Comparison of ENCODE assay signal across 9 cellular contexts in genomic region chr21:41766883-41767605, GRCh38. TPM values are rescaled to one million over a fixed set of nuclear protein-coding genes. Genes with fewer than 3 reads are reported as not detected.
DNase-seq lines count a peak whose midpoint lies in the region; ATAC-seq and TF ChIP-seq lines count a peak whose summit lies in the region.
"Had no signal": no experiment of that assay in that cellular context is flagged by ENCODE, and none has a peak within 500 bp of the region (broad histone marks: within the 10 kb centered on the region; RNA-seq: fewer than 3 reads in every experiment).

RIPK4 (minus strand) TSS chr21:41767052; CDS start chr21:41767041, 11 bp downstream.

- TF ChIP-seq CTCF in PC-9 (conservative IDR thresholded peaks at IDR 0.05) (no peak), spleen (IDR thresholded peaks at IDR 0.05 in 8 of 11, conservative IDR thresholded peaks at IDR 0.05 in 3 of 11) (no peak)

- H3K27ac Mint-ChIP-seq in CD4-positive, CD25-positive, alpha-beta regulatory T cell, result peak within 1 kb of the TSS in 2 of 3 donors; percentile 27 to 47

- CTCF ChIA-PET in PC-9 (lab: Charles Lee), result no interaction called here

- peaks cover 9 to 38% (median 17%) of the 10 kb centered on the region in 4 donors for H3K4me1 Mint-ChIP-seq in CD4-positive, CD25-positive, alpha-beta regulatory T cell

- H4K20me1 ChIP-seq in PC-9 (ENCODE audit: insufficient read depth), result peaks cover 46% of the 10 kb centered on the region

- peaks cover 0 to 2% (median 0%) of the 10 kb centered on the region in 7 donors for H3K9me3 Mint-ChIP-seq in CD4-positive, CD25-positive, alpha-beta regulatory T cell

- peak within 1 kb of the TSS; percentile 79 to 91 (median 84) for H3K4me3 Mint-ChIP-seq in CD4-positive, CD25-positive, alpha-beta regulatory T cell

- H3K27ac ChIP-seq in CD4-positive, CD25-positive, alpha-beta regulatory T cell (ENCODE audit: insufficient read depth, low read length, poor library complexity, severe bottlenecking), result no peak within 1 kb of the TSS
- peak within 1 kb of the TSS; percentile 99 for H3K27ac ChIP-seq in PC-9
- no peak within 1 kb of the TSS for H3K27ac ChIP-seq in right cardiac atrium (ENCODE audit: low read length)
- no peak within 1 kb of the TSS for H3K27ac ChIP-seq in spleen

- POLR2A ChIA-PET in PC-9 (lab: Charles Lee; ENCODE audit: unreplicated experiment), result interaction anchor here (0.6 to 0.7 kb wide), 9 partner anchors 15 to 513 kb away, joined by 3 to 23 read pairs (median 9); no protein-coding TSS in a partner anchor

- BruUV-seq in PC-9 (replicated peaks; lab: Mats Ljungman, UMichigan), result TSS peak; percentile 60

- DNase-seq in CD4-positive, CD25-positive, alpha-beta regulatory T cell, result peak; percentile 40 to 67 (median 45)
- peak; percentile 83 to 84 for DNase-seq in PC-9
- peak; percentile 8 for DNase-seq in activated gamma-delta T cell treated with anti-CD3 and anti-CD28 coated beads, Interleukin-2, amount 50 U/mL, for 16 hours (ENCODE audit: low read depth)
- DNase-seq in right cardiac atrium, result peak in 2 of 3 donors; percentile 66 to 74
- DNase-seq in spleen, result no peak
- no peak for DNase-seq in GOT3 (lab: John Stamatoyannopoulos, UW)
- DNase-seq in dedifferentiated amniotic fluid mesenchymal stem cell (ENCODE audit: extremely low spot score), result no peak

- no peaks in the 10 kb centered on the region for H3K9me3 ChIP-seq in CD4-positive, CD25-positive, alpha-beta regulatory T cell (ENCODE audit: control insufficient read depth in 2 of 2, low read length in 2 of 2)
- H3K9me3 ChIP-seq in PC-9 (ENCODE audit: insufficient read depth, low read depth) (no peaks in the 10 kb centered on the region), right cardiac atrium (ENCODE audit: control insufficient read depth, low read length) (no peaks in the 10 kb centered on the region), spleen (peaks cover 0 to 3% (median 0%) of the 10 kb centered on the region in 8 donors)

- no peaks in the 10 kb centered on the region for H3K36me3 Mint-ChIP-seq in CD4-positive, CD25-positive, alpha-beta regulatory T cell

- no peaks in the 10 kb centered on the region for H3K9me2 ChIP-seq in PC-9 (ENCODE audit: insufficient read depth)

- peaks cover 32% of the 10 kb centered on the region for H3K4me1 ChIP-seq in CD4-positive, CD25-positive, alpha-beta regulatory T cell (ENCODE audit: control insufficient read depth, insufficient read depth, low read length, poor library complexity, severe bottlenecking)
- H3K4me1 ChIP-seq in PC-9 (replicated peaks; ENCODE audit: insufficient read depth), result peaks cover 12% of the 10 kb centered on the region
- peaks cover 2% of the 10 kb centered on the region for H3K4me1 ChIP-seq in right cardiac atrium (ENCODE audit: control insufficient read depth, insufficient read depth, low read length)
- H3K4me1 ChIP-seq in spleen, result peaks cover 17 to 53% (median 37%) of the 10 kb centered on the region in 6 donors

- H2AFZ ChIP-seq in PC-9, result no peak within 1 kb of the TSS

- peaks cover 26% of the 10 kb centered on the region for H3K27me3 ChIP-seq in CD4-positive, CD25-positive, alpha-beta regulatory T cell (ENCODE audit: control insufficient read depth, insufficient read depth, low read length)
- H3K27me3 ChIP-seq in PC-9 (ENCODE audit: insufficient read depth, low read depth) (no peaks in the 10 kb centered on the region), right cardiac atrium (ENCODE audit: control insufficient read depth, insufficient read depth) (no peaks in the 10 kb centered on the region), spleen (replicated peaks in 1 of 7) (peaks cover 0 to 100% (median 77%) of the 10 kb centered on the region in 7 donors)

- TF ChIP-seq POLR2A in spleen (IDR thresholded peaks at IDR 0.05), result no peak

- no peaks in the 10 kb centered on the region for H3K36me3 ChIP-seq in CD4-positive, CD25-positive, alpha-beta regulatory T cell (ENCODE audit: control insufficient read depth, insufficient read depth, low read length)
- H3K36me3 ChIP-seq in PC-9 (ENCODE audit: low read depth), result peaks cover 39% of the 10 kb centered on the region
- H3K36me3 ChIP-seq in spleen, result no peaks in the 10 kb centered on the region

- intact Hi-C loops in PC-9 (cut with micrococcal nuclease; ENCODE audit: unreplicated experiment), result loop anchor here (1.0 to 2.0 kb wide), 2 partner anchors 50 to 88 kb away; no protein-coding TSS in a partner anchor
- intact Hi-C loops in right cardiac atrium (cut with DNase I), result loop anchor here in 1 of 4 donors (10.0 kb wide), 1 partner anchor 122 kb away; no protein-coding TSS in a partner anchor
- intact Hi-C loops in spleen (cut with DNase I; ENCODE audit: low total_unique reads), result no loop called here

- peak within 1 kb of the TSS; percentile 74 for H3K4me3 ChIP-seq in CD4-positive, CD25-positive, alpha-beta regulatory T cell (ENCODE audit: low read depth, low read length)
- H3K4me3 ChIP-seq in PC-9 (peak within 1 kb of the TSS; percentile 100), right cardiac atrium (ENCODE audit: low read length) (peak within 1 kb of the TSS; percentile 44), spleen (peak within 1 kb of the TSS in 7 of 8 donors; percentile 9 to 65 (median 22))

- peak; percentile 29 to 66 for ATAC-seq in CD4-positive, CD25-positive, alpha-beta regulatory T cell (ENCODE audit: low read depth in 2 of 2)
- peak; percentile 58 for ATAC-seq in HG02588 (IDR thresholded peaks at IDR 0.05; ENCODE audit: unreplicated experiment)
- peak; percentile 41 to 46 for ATAC-seq in right cardiac atrium

- peaks cover 49% of the 10 kb centered on the region for H3F3A ChIP-seq in PC-9 (ENCODE audit: insufficient read depth, low read depth)

- H3K27me3 Mint-ChIP-seq in CD4-positive, CD25-positive, alpha-beta regulatory T cell, result peaks cover 63% of the 10 kb centered on the region

- H3K4me2 ChIP-seq in PC-9, result peak within 1 kb of the TSS; percentile 96

- peaks cover 67% of the 10 kb centered on the region for H3K79me2 ChIP-seq in PC-9 (ENCODE audit: low read depth)

- WGBS in right cardiac atrium, result 5% methylated on average over 53 of the region's 53 CpGs
- WGBS in spleen, 5 donors, result 3 to 7% (median 5%) methylated on average over 18 to 53 of the region's 53 CpGs

RNA-seq across cellular contexts. Expression of gene RIPK4, which starts in this region (rescaled TPM):
- total RNA-seq in CD4-positive, CD25-positive, alpha-beta regulatory T cell, result 0.52 TPM
- polyA plus RNA-seq in CD4-positive, CD25-positive, alpha-beta regulatory T cell, result under 1 TPM in 2 of 4 donors, not detected in 2; 0.39 to 0.41 TPM
- total RNA-seq in PC-9 (2021), result 30.1 and 39.3 TPM in 2 replicates
- total RNA-seq in right cardiac atrium, result 1 to 10 TPM in 1 of 4 donors, under 1 TPM in 3; 0.86 to 1.2 (median 0.92) TPM
- 0.70 TPM for polyA plus RNA-seq in right cardiac atrium
- not detected for total RNA-seq in spleen
- polyA plus RNA-seq in spleen, result under 1 TPM; 0.02 to 0.06 (median 0.06) TPM
- total RNA-seq: temporal lobe had no signal

Comparison
In these comparisons a context has a peak if more than half of its experiments do, and no peak if none do; other contexts are left out.
1. RNA of gene RIPK4 (total RNA-seq): 30.1 to 39.3 TPM in PC-9; 0.86 to 1.2 TPM in right cardiac atrium, 0.52 TPM in CD4-positive, CD25-positive, alpha-beta regulatory T cell (single experiment) and not detected in spleen; every median in the first group is over 10 times any median in the second.
2. Peak in DNase-seq, ATAC-seq and H3K4me3 ChIP-seq in CD4-positive, CD25-positive, alpha-beta regulatory T cell; RNA of the gene not detected or under 1 TPM.
3. DNase-seq: peak in PC-9 (2 of 2), activated gamma-delta T cell treated with anti-CD3 and anti-CD28 coated beads, Interleukin-2, amount 50 U/mL, for 16 hours (single experiment) and right cardiac atrium (2 of 3); none in spleen (single experiment), GOT3 (single experiment) and dedifferentiated amniotic fluid mesenchymal stem cell (single experiment).
4. H3K4me3 ChIP-seq: peak in every context shown above with its lines; median percentile 100 in PC-9; 74 in CD4-positive, CD25-positive, alpha-beta regulatory T cell; 44 in right cardiac atrium; 22 in spleen.
5. Peak in every context shown above with its lines, with median percentiles within 50 percentile points of each other: ATAC-seq.